1 cellular context compared by ENCODE assay signal in the genomic region with DNA sequence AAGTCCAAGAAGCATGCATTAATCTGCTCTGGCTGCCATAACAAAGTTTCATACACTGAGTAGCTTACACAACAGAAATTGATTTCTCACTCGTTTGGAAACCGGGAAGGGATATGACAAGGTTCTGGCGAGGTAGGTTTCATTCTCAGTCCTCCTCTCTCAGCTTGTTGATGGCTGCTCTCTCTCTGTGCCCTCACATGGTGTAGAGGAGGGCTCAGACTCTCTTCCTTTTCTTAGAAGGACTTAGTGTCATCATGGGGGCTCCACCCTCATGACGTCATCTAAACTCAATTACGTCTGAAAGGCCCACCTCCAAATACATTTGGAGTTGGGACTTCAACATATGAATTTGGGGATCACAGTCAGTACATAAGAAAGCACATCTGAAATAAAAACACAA.
TF ChIP-seq lines count a peak whose summit lies in the region.

No MANE protein-coding gene starts in this region.

TF ChIP-seq in HepG2, 621 proteins besides CTCF, POLR2A, EP300 and RAD21:
- TF ChIP-seq ZNF660 (CRISPR knock-in tag; IDR thresholded peaks at IDR 0.05; ENCODE audit: borderline replicate concordance, low read depth) (no peak), RBFOX2 (IDR thresholded peaks at IDR 0.05; ENCODE audit: low read depth, low read length) (no peak), CREB1 (IDR thresholded peaks at IDR 0.05) (peak; percentile 96), CREB1 (CRISPR knock-in tag; IDR thresholded peaks at IDR 0.05) (no peak), HCFC1 (IDR thresholded peaks at IDR 0.05; ENCODE audit: low read depth, low read length) (no peak), TBX3 (IDR thresholded peaks at IDR 0.05; ENCODE audit: borderline replicate concordance) (no peak), ATF7 (IDR thresholded peaks at IDR 0.05) (peak; percentile 98), ATF7 (CRISPR knock-in tag; IDR thresholded peaks at IDR 0.05) (no peak), HOXA9 (CRISPR knock-in tag; IDR thresholded peaks at IDR 0.05; ENCODE audit: borderline replicate concordance) (no peak), ZNF225 (CRISPR knock-in tag; IDR thresholded peaks at IDR 0.05) (no peak)
- TF ChIP-seq, protein P1, sequence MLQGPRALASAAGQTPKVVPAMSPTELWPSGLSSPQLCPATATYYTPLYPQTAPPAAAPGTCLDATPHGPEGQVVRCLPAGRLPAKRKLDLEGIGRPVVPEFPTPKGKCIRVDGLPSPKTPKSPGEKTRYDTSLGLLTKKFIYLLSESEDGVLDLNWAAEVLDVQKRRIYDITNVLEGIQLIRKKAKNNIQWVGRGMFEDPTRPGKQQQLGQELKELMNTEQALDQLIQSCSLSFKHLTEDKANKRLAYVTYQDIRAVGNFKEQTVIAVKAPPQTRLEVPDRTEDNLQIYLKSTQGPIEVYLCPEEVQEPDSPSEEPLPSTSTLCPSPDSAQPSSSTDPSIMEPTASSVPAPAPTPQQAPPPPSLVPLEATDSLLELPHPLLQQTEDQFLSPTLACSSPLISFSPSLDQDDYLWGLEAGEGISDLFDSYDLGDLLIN (CRISPR knock-in tag; IDR thresholded peaks at IDR 0.05; ENCODE audit: borderline replicate concordance), result no peak
- TF ChIP-seq, protein P2, sequence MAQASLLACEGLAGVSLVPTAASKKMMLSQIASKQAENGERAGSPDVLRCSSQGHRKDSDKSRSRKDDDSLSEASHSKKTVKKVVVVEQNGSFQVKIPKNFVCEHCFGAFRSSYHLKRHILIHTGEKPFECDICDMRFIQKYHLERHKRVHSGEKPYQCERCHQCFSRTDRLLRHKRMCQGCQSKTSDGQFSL (CRISPR knock-in tag; IDR thresholded peaks at IDR 0.05), result no peak
- TF ChIP-seq, protein P3, sequence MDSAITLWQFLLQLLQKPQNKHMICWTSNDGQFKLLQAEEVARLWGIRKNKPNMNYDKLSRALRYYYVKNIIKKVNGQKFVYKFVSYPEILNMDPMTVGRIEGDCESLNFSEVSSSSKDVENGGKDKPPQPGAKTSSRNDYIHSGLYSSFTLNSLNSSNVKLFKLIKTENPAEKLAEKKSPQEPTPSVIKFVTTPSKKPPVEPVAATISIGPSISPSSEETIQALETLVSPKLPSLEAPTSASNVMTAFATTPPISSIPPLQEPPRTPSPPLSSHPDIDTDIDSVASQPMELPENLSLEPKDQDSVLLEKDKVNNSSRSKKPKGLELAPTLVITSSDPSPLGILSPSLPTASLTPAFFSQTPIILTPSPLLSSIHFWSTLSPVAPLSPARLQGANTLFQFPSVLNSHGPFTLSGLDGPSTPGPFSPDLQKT (CRISPR knock-in tag; IDR thresholded peaks at IDR 0.05; ENCODE audit: borderline replicate concordance), result no peak
- TF ChIP-seq, protein P4, sequence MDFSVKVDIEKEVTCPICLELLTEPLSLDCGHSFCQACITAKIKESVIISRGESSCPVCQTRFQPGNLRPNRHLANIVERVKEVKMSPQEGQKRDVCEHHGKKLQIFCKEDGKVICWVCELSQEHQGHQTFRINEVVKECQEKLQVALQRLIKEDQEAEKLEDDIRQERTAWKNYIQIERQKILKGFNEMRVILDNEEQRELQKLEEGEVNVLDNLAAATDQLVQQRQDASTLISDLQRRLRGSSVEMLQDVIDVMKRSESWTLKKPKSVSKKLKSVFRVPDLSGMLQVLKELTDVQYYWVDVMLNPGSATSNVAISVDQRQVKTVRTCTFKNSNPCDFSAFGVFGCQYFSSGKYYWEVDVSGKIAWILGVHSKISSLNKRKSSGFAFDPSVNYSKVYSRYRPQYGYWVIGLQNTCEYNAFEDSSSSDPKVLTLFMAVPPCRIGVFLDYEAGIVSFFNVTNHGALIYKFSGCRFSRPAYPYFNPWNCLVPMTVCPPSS (IDR thresholded peaks at IDR 0.05), result no peak
